In the genomic region with DNA sequence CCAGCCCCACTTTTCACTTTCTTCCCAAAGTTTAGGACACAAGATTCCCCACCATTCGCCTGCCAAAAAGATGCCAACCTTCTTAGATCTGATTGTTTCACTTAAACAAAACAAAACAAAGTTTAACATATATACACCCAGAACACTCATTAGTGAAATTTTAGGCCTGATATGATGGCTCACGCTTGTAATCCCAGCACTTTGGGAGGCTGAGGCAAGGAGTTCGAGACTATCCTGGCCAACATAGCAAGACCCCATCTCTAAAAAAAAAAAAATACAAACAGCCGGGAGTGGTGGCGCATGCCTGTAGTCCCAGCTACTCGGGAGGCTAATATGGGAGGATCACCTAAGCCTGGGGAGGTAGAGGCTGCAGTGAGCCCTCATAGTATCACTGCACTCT, we compare ENCODE assay signal across 24 cellular contexts. TPM values are rescaled to one million over a fixed set of nuclear protein-coding genes. Genes with fewer than 3 reads are reported as not detected.
A peak's percentile ranks its signal among the peaks of the same experiment; 100 is the strongest.
DNase-seq lines count a peak whose midpoint lies in the region; ATAC-seq, FAIRE-seq and TF ChIP-seq lines count a peak whose summit lies in the region.
"Had no signal": no experiment of that assay in that cellular context is flagged by ENCODE, and none has a peak within 500 bp of the region (broad histone marks: within the 10 kb centered on the region; RNA-seq: fewer than 3 reads in every experiment).

No MANE protein-coding gene starts in this region.

- no peak overlapping the region for H2BK15ac ChIP-seq in H1 (ENCODE audit: low read length)

- H3K9me3 Mint-ChIP-seq in GM23338 (peaks cover 3% of the 10 kb centered on the region; the same call in 1 of the 3 replicates), neural crest cell (no peaks in the 10 kb centered on the region)

- no peak overlapping the region for H3K4me2 ChIP-seq in GM23338
- H3K4me2 ChIP-seq in H1 (ENCODE audit: insufficient read depth in 1 of 2, low read depth in 2 of 2, low read length in 2 of 2): no peak overlapping the region

- H3K27ac ChIP-seq in GM23338 (ENCODE audit: low read depth) (peak overlapping the region; percentile 41; the same call in 1 of the 2 replicates), HUES6 (ENCODE audit: low read depth, low read length) (peak overlapping the region; percentile 13; the same call in 1 of the 2 replicates), H1 (ENCODE audit: low read depth, low read length) (no peak overlapping the region)
- H3K27ac ChIP-seq: SJSA1 had no signal

- no peak overlapping the region for H4K5ac ChIP-seq in H1 (ENCODE audit: insufficient read length, low read depth, low read length)

- TF ChIP-seq CTCF in GM23338 (conservative IDR thresholded peaks at IDR 0.05; ENCODE audit: low read depth in 2 of 2) (no peak), H1 (IDR thresholded peaks at IDR 0.05; ENCODE audit: control extremely low read depth in 1 of 3, insufficient read depth in 1 of 3, low read depth in 1 of 3, low read length in 3 of 3) (no peak), neural crest cell (conservative IDR thresholded peaks at IDR 0.05) (no peak)

- no peaks in the 10 kb centered on the region for H3K27me3 ChIP-seq in GM23338 (ENCODE audit: insufficient read depth)
- H3K27me3 ChIP-seq in HUES6 (ENCODE audit: control insufficient read depth, insufficient read depth, low read length): no peaks in the 10 kb centered on the region
- no peaks in the 10 kb centered on the region for H3K27me3 ChIP-seq in H1 (replicated peaks in 1 of 4; ENCODE audit: control insufficient read depth in 3 of 4, extremely low read depth in 1 of 4, insufficient read depth in 3 of 4, low read length in 3 of 4)
- H3K27me3 ChIP-seq: Peyer's patch, SJSA1 had no signal

- H3K27me3 Mint-ChIP-seq in GM23338 (ENCODE audit: insufficient read depth, low read depth, poor library complexity) (peaks cover 22% of the 10 kb centered on the region), neural crest cell (ENCODE audit: low read depth) (peaks cover 92% of the 10 kb centered on the region)
- H3K27me3 Mint-ChIP-seq: CD4-positive, CD25-positive, alpha-beta regulatory T cell had no signal

- H3K4me3 ChIP-seq in GM23338: no peak overlapping the region
- no peak overlapping the region for H3K4me3 ChIP-seq in HUES6 (ENCODE audit: low read depth, low read length)
- no peak overlapping the region for H3K4me3 ChIP-seq in H1 (ENCODE audit: extremely low read depth in 1 of 4, insufficient read depth in 2 of 4, low read depth in 3 of 4, low read length in 4 of 4)
- H3K4me3 ChIP-seq: HAP-1, Peyer's patch, SJSA1 had no signal

- H3K9me2 ChIP-seq in GM23338 (ENCODE audit: insufficient read depth): no peaks in the 10 kb centered on the region

- peaks cover 46% of the 10 kb centered on the region for H3K36me3 Mint-ChIP-seq in GM23338 (ENCODE audit: low read depth)
- H3K36me3 Mint-ChIP-seq in neural crest cell (ENCODE audit: low read depth): no peaks in the 10 kb centered on the region

- H2AFZ ChIP-seq in GM23338 (no peak overlapping the region), H1 (ENCODE audit: low read length) (no peak overlapping the region)

- 83% methylated on average over 6 of the region's 6 CpGs; no CpG with 5 or more reads in 1 of the 2 experiments for WGBS in H1 (ENCODE audit: extremely low coverage in 1 of 2, insufficient coverage in 1 of 2, insufficient read length in 1 of 2, insufficient replicate concordance in 2 of 2, low coverage in 1 of 2, low lambda C conversion rate in 2 of 2, missing lambda C conversion rate in 1 of 2), 2 experiments

- CTCF ChIA-PET in H1 (lab: Charles Lee; ENCODE audit: partially characterized antibody): interaction anchor here (1.1 to 6.1 kb wide), 8 partner anchors 17 to 91 kb away, joined by 4 to 132 read pairs (median 6); partner anchors contain the start of gene SSBP4

- H3K4me3 Mint-ChIP-seq in GM23338 (no peak overlapping the region; the same call in 2 of the 3 replicates), neural crest cell (peak overlapping the region; percentile 60)

- H3K4me1 ChIP-seq in GM23338 (ENCODE audit: insufficient read depth) (peaks cover 24% of the 10 kb centered on the region), HUES6 (ENCODE audit: control insufficient read depth, insufficient read depth, low read length) (peaks cover 25% of the 10 kb centered on the region), H1 (replicated peaks in 1 of 4; ENCODE audit: control insufficient read depth in 3 of 4, insufficient read depth in 4 of 4, low read length in 3 of 4) (peaks cover 0 to 9% (median 5%) of the 10 kb centered on the region in 4 experiments; a peak in 5 of 7 replicates)
- H3K4me1 ChIP-seq: BE2C, HAP-1 had no signal

- DNase-seq in GM23338 (ENCODE audit: low spot score): no peak
- DNase-seq in H1 (ENCODE audit: low read depth in 1 of 2, low spot score in 2 of 2): no peak
- no peak for DNase-seq in neural crest cell (ENCODE audit: low read depth, low spot score)
- DNase-seq in stimulated activated CD4-positive, alpha-beta T cell treated with anti-CD3 and anti-CD28 coated beads, Interleukin-2, amount 100 ng/mL, for 48 hours: no peak
- DNase-seq: BE2C; CD4-positive, CD25-positive, alpha-beta regulatory T cell; DMS79; IMR-90; Karpas-422; NCI-H1105 treated with DMSO at 0.1 percent for 48 hours; NCI-H2029 treated with DMSO at 0.1 percent for 48 hours; NCI-H2171; NCI-H524 treated with DMSO at 0.1 percent for 48 hours; NCI-H82; Peyer's patch had no signal

- H2BK120ac ChIP-seq in H1 (replicated peaks; ENCODE audit: low read depth, low read length): no peak overlapping the region

- H3K9ac ChIP-seq in HUES6 (ENCODE audit: low read length) (peak overlapping the region; percentile 17), H1 (replicated peaks in 1 of 4; ENCODE audit: extremely low read depth in 1 of 4, low read depth in 3 of 4, low read length in 3 of 4) (no peak overlapping the region)

- peaks cover 11% of the 10 kb centered on the region for H3K23me2 ChIP-seq in H1 (ENCODE audit: low read depth, low read length)

- H2AK5ac ChIP-seq in H1 (ENCODE audit: low read depth, low read length): no peak overlapping the region

- no peak overlapping the region for H3K56ac ChIP-seq in H1 (replicated peaks; ENCODE audit: insufficient read length, low read depth, low read length)

- H3K36me3 ChIP-seq in GM23338 (ENCODE audit: insufficient read depth) (0 out of 2 replicates have a peak, but pooled peaks cover 2% of the 10 kb centered on the region), HUES6 (ENCODE audit: control insufficient read depth, insufficient read depth, low read length) (peaks cover 6% of the 10 kb centered on the region; the same call in 1 of the 2 replicates), H1 (ENCODE audit: control insufficient read depth in 2 of 4, insufficient read depth in 4 of 4, low read length in 3 of 4) (no peaks in the 10 kb centered on the region)
- H3K36me3 ChIP-seq: BE2C, HAP-1, SJSA1 had no signal

- no peaks in the 10 kb centered on the region for H3K9me3 ChIP-seq in HUES6 (ENCODE audit: control insufficient read depth, insufficient read depth, low read depth, low read length)
- no peaks in the 10 kb centered on the region for H3K9me3 ChIP-seq in H1 (ENCODE audit: insufficient read depth in 2 of 2, low read depth in 1 of 2, low read length in 1 of 2)
- H3K9me3 ChIP-seq: BE2C, HAP-1, Peyer's patch, SJSA1 had no signal

- no peak for TF ChIP-seq POLR2A in H1 (IDR thresholded peaks at IDR 0.05; ENCODE audit: control extremely low read depth in 1 of 2, low read depth in 2 of 2, low read length in 2 of 2)

- H3K4me1 Mint-ChIP-seq in GM23338 (peaks cover 40% of the 10 kb centered on the region), neural crest cell (peaks cover 41% of the 10 kb centered on the region)

- POLR2A ChIA-PET in H1 (lab: Charles Lee; ENCODE audit: partially characterized antibody): interaction anchor here (1.6 to 20.2 kb wide), 2 partner anchors 64 to 67 kb away, joined by 11 to 224 read pairs; partner anchors contain the start of genes IQCN and JUND

- no peak overlapping the region for H2BK5ac ChIP-seq in H1 (ENCODE audit: low read depth, low read length)

- H4K20me1 ChIP-seq in GM23338 (replicated peaks; ENCODE audit: insufficient read depth) (no peaks in the 10 kb centered on the region), H1 (replicated peaks in 1 of 2; ENCODE audit: control insufficient read depth in 1 of 2, insufficient read depth in 2 of 2, low read length in 2 of 2) (no peaks in the 10 kb centered on the region)

- H2BK20ac ChIP-seq in H1 (ENCODE audit: low read length): no peak overlapping the region

- H3K79me1 ChIP-seq in H1 (ENCODE audit: low read depth, low read length): no peaks in the 10 kb centered on the region

- H4K8ac ChIP-seq in H1 (ENCODE audit: extremely low read depth, insufficient read depth, low read length): no peak overlapping the region

- H2BK12ac ChIP-seq in H1 (ENCODE audit: low read depth, low read length): no peak overlapping the region

- no peak overlapping the region for H3K27ac Mint-ChIP-seq in GM23338
- H3K27ac Mint-ChIP-seq in neural crest cell (ENCODE audit: unreplicated experiment): no peak overlapping the region

- H3F3A ChIP-seq in GM23338 (replicated peaks; ENCODE audit: low read depth): peaks cover 28% of the 10 kb centered on the region

- H4K91ac ChIP-seq in H1 (replicated peaks; ENCODE audit: insufficient read length, low read length): no peak overlapping the region

- H3K79me2 ChIP-seq in GM23338 (replicated peaks; ENCODE audit: insufficient read depth) (no peaks in the 10 kb centered on the region; the same call in 1 of the 2 replicates), H1 (ENCODE audit: control insufficient read depth in 1 of 2, insufficient read depth in 2 of 2, low read length in 2 of 2) (peaks cover 0 to 4% of the 10 kb centered on the region in 2 experiments; a peak in 1 of 4 replicates)

- no peak overlapping the region for H3K14ac ChIP-seq in H1 (ENCODE audit: insufficient read length)

- H3K23ac ChIP-seq in H1 (ENCODE audit: insufficient read length): no peak overlapping the region

- no peak for FAIRE-seq in H1 (lab: Jason Lieb, UNC)

- H3K4ac ChIP-seq in H1 (replicated peaks; ENCODE audit: insufficient read length, low read depth, low read length): no peak overlapping the region

- TF ChIP-seq RAD21 in H1 (IDR thresholded peaks at IDR 0.05 in 1 of 2, conservative IDR thresholded peaks at IDR 0.05 in 1 of 2; ENCODE audit: low read depth in 2 of 2, low read length in 2 of 2): no peak

- H3K18ac ChIP-seq in H1 (ENCODE audit: extremely low read depth, low read length): no peak overlapping the region

- TF ChIP-seq EP300 in H1 (IDR thresholded peaks at IDR 0.05; ENCODE audit: borderline replicate concordance in 1 of 2, low read depth in 2 of 2, low read length in 2 of 2): no peak

- no peak for ATAC-seq in GM23338
- ATAC-seq in GM19328 (IDR thresholded peaks at IDR 0.05; ENCODE audit: unreplicated experiment): no peak
- ATAC-seq in HG03342 (IDR thresholded peaks at IDR 0.05; ENCODE audit: unreplicated experiment): no peak
- ATAC-seq: Right ventricle myocardium inferior had no signal

RNA-seq across cellular contexts. Expression of gene PGPEP1, which starts 4.9 kb away (rescaled TPM):
- total RNA-seq in GM23338 (2014; rRNA removed; shearing (Covaris generic)): 18.9 and 27.6 TPM in 2 replicates
- polyA plus RNA-seq in GM23338 (2016; fragmentation: Nextera tagmentation; extraction: Ambion mirVana) (15.5 and 19.4 TPM in 2 replicates), H1 (2011; rRNA removed) (16.6 and 17.0 TPM in 2 replicates)
- 33.2 and 33.4 TPM in 2 replicates for total RNA-seq in H1 (2021; fragmentation: NEBNext Ultra II Directional; extraction: Animal tissue kit (Norgen Biotek cat#: 25700))
- 19.4 TPM for polyA plus RNA-seq in H1 (2011; cell fraction: cytosol; rRNA removed)
- polyA plus RNA-seq in H1 (2011; cell fraction: nucleus; rRNA removed): 29.1 TPM
- 21.0 to 25.1 TPM (median 23.6 TPM) in 4 replicates for polyA plus RNA-seq in H1 (2012, experiment 1 of 2)
- polyA plus RNA-seq in H1 (2012, experiment 2 of 2): 19.1 TPM
- polyA plus RNA-seq in H1 (2013, experiment 1 of 2): 41.9 TPM
- 41.8 TPM for polyA plus RNA-seq in H1 (2013, experiment 2 of 2)
- 58.5 and 73.6 TPM in 2 replicates for polyA minus RNA-seq in H1 (2011; rRNA and poly(A)+ RNA removed)
- polyA minus RNA-seq in H1 (2011; cell fraction: cytosol; rRNA and poly(A)+ RNA removed): 23.0 TPM
- 27.0 TPM for polyA minus RNA-seq in H1 (2011; cell fraction: nucleus; rRNA and poly(A)+ RNA removed)
- total RNA-seq in neural crest cell: 5.2 and 8.3 TPM in 2 replicates

RNA-seq across cellular contexts. Expression of gene LSM4, which starts 22.4 kb away (rescaled TPM):
- 511 and 591 TPM in 2 replicates for total RNA-seq in GM23338 (2014; rRNA removed; shearing (Covaris generic))
- polyA plus RNA-seq in GM23338 (2016; fragmentation: Nextera tagmentation; extraction: Ambion mirVana) (637 and 641 TPM in 2 replicates), H1 (2011; rRNA removed) (302 and 380 TPM in 2 replicates)
- 319 and 344 TPM in 2 replicates for total RNA-seq in H1 (2021; fragmentation: NEBNext Ultra II Directional; extraction: Animal tissue kit (Norgen Biotek cat#: 25700))
- 472 TPM for polyA plus RNA-seq in H1 (2011; cell fraction: cytosol; rRNA removed)
- polyA plus RNA-seq in H1 (2011; cell fraction: nucleus; rRNA removed): 307 TPM
- polyA plus RNA-seq in H1 (2012, experiment 1 of 2): 245 to 329 TPM (median 314 TPM) in 4 replicates
- polyA plus RNA-seq in H1 (2012, experiment 2 of 2): 316 TPM
- 312 TPM for polyA plus RNA-seq in H1 (2013, experiment 1 of 2)
- 316 TPM for polyA plus RNA-seq in H1 (2013, experiment 2 of 2)
- 47.1 and 48.2 TPM in 2 replicates for polyA minus RNA-seq in H1 (2011; rRNA and poly(A)+ RNA removed)
- polyA minus RNA-seq in H1 (2011; cell fraction: cytosol; rRNA and poly(A)+ RNA removed): 90.1 TPM
- 101 TPM for polyA minus RNA-seq in H1 (2011; cell fraction: nucleus; rRNA and poly(A)+ RNA removed)
- 283 and 292 TPM in 2 replicates for total RNA-seq in neural crest cell

RNA-seq across cellular contexts. Expression of gene GDF15, which starts 40.7 kb away (rescaled TPM):
- total RNA-seq in GM23338 (2014; rRNA removed; shearing (Covaris generic)): 15.7 and 19.8 TPM in 2 replicates
- 12.6 and 18.3 TPM in 2 replicates for polyA plus RNA-seq in GM23338 (2016; fragmentation: Nextera tagmentation; extraction: Ambion mirVana)
- total RNA-seq in H1 (2021; fragmentation: NEBNext Ultra II Directional; extraction: Animal tissue kit (Norgen Biotek cat#: 25700)): 4.1 and 5.0 TPM in 2 replicates
- 8.5 and 18.8 TPM in 2 replicates for polyA plus RNA-seq in H1 (2011; rRNA removed)
- 8.2 TPM for polyA plus RNA-seq in H1 (2011; cell fraction: cytosol; rRNA removed)
- polyA plus RNA-seq in H1 (2011; cell fraction: nucleus; rRNA removed): 17.2 TPM
- 4.9 to 6.1 TPM (median 5.6 TPM) in 4 replicates for polyA plus RNA-seq in H1 (2012, experiment 1 of 2)
- 5.5 TPM for polyA plus RNA-seq in H1 (2012, experiment 2 of 2)
- polyA plus RNA-seq in H1 (2013, experiment 1 of 2): 11.8 TPM
- 14.4 TPM for polyA plus RNA-seq in H1 (2013, experiment 2 of 2)
- polyA minus RNA-seq in H1 (2011; rRNA and poly(A)+ RNA removed): 1.1 and 2.9 TPM in 2 replicates
- 6.8 TPM for polyA minus RNA-seq in H1 (2011; cell fraction: cytosol; rRNA and poly(A)+ RNA removed)
- polyA minus RNA-seq in H1 (2011; cell fraction: nucleus; rRNA and poly(A)+ RNA removed): 9.7 TPM
- total RNA-seq in neural crest cell: 1.2 TPM in 2 replicates
- total RNA-seq: CD4-positive, CD25-positive, alpha-beta regulatory T cell had no signal
- polyA plus RNA-seq: CD4-positive, CD25-positive, alpha-beta regulatory T cell had no signal

RNA-seq across cellular contexts. Expression of gene LRRC25, which starts 52.1 kb away (rescaled TPM):
- 0.17 TPM in 1 of 2 replicates, not detected in the other for total RNA-seq in GM23338 (2014; rRNA removed; shearing (Covaris generic))
- polyA plus RNA-seq in GM23338 (2016; fragmentation: Nextera tagmentation; extraction: Ambion mirVana): 0.14 and 0.24 TPM in 2 replicates
- 0.20 and 0.23 TPM in 2 replicates for total RNA-seq in H1 (2021; fragmentation: NEBNext Ultra II Directional; extraction: Animal tissue kit (Norgen Biotek cat#: 25700))
- 0.31 and 0.41 TPM in 2 replicates for polyA plus RNA-seq in H1 (2011; rRNA removed)
- polyA plus RNA-seq in H1 (2011; cell fraction: cytosol; rRNA removed): 0.35 TPM
- 0.30 TPM for polyA plus RNA-seq in H1 (2011; cell fraction: nucleus; rRNA removed)
- polyA plus RNA-seq in H1 (2012, experiment 1 of 2): 0.09 to 0.29 TPM (median 0.19 TPM) in 3 of 4 replicates, not detected in the other
- 0.16 TPM for polyA plus RNA-seq in H1 (2012, experiment 2 of 2)
- polyA plus RNA-seq in H1 (2013, experiment 1 of 2): 0.14 TPM
- 0.13 TPM for polyA plus RNA-seq in H1 (2013, experiment 2 of 2)
- 0.35 and 0.46 TPM in 2 replicates for polyA minus RNA-seq in H1 (2011; rRNA and poly(A)+ RNA removed)
- not detected for polyA minus RNA-seq in H1 (2011; cell fraction: cytosol; rRNA and poly(A)+ RNA removed)
- not detected for polyA minus RNA-seq in H1 (2011; cell fraction: nucleus; rRNA and poly(A)+ RNA removed)
- total RNA-seq in neural crest cell: not detected in 2 replicates
- total RNA-seq: A673; CD4-positive, CD25-positive, alpha-beta regulatory T cell; HT1080; IMR-90; M059J; SJSA1 had no signal
